Comparison of ENCODE assay signal across 8 cellular contexts in genomic region chr3:167684389-167684993, GRCh38. TPM values are rescaled to one million over a fixed set of nuclear protein-coding genes. Genes with fewer than 3 reads are reported as not detected.
A peak's percentile ranks its signal among the peaks of the same experiment; 100 is the strongest.
DNase-seq lines count a peak whose midpoint lies in the region; ATAC-seq and TF ChIP-seq lines count a peak whose summit lies in the region.

No MANE protein-coding gene starts in this region.

- intact Hi-C loops in ovary (cut with DNase I) = no loop called here

- H3K27ac ChIP-seq in ovary = no peak overlapping the region

- TF ChIP-seq CTCF in ovary (IDR thresholded peaks at IDR 0.05) = peak; percentile 30 to 41 (median 34)

- H3K36me3 ChIP-seq in ovary = no peaks in the 10 kb centered on the region

- peak; percentile 93 for DNase-seq in DMS 273 (lab: John Stamatoyannopoulos, UW; ENCODE audit: unreplicated experiment)
- DNase-seq in GM19238 (ENCODE audit: insufficient read length, low spot score) = peak; percentile 1
- peak; percentile 66 for DNase-seq in NCI-H510A treated with DMSO at 0.1 percent for 48 hours (lab: John Stamatoyannopoulos, UW)
- peak; percentile 16 for DNase-seq in activated CD4-positive, alpha-beta T cell treated with anti-CD3 and anti-CD28 coated beads, Interleukin-2, amount 50 U/mL, for 1 hour
- peak; percentile 35 for DNase-seq in fibroblast of the conjunctiva (ENCODE audit: low read depth)
- DNase-seq in ovary = peak in 2 of 5 donors; percentile 7 to 40

- peak; percentile 81 for ATAC-seq in HG03342 (IDR thresholded peaks at IDR 0.05; ENCODE audit: unreplicated experiment)
- no peak for ATAC-seq in HG03039 (IDR thresholded peaks at IDR 0.05; ENCODE audit: unreplicated experiment)

- no peak for TF ChIP-seq EP300 in ovary (IDR thresholded peaks at IDR 0.05)

- no peak for TF ChIP-seq POLR2A in ovary (IDR thresholded peaks at IDR 0.05)

- no peaks in the 10 kb centered on the region for H3K9me3 ChIP-seq in ovary

- no peaks in the 10 kb centered on the region for H3K4me1 ChIP-seq in ovary (ENCODE audit: insufficient read depth)

- no peak overlapping the region for H3K4me3 ChIP-seq in ovary

- H3K27me3 ChIP-seq in ovary = no peaks in the 10 kb centered on the region

RNA-seq across cellular contexts. Expression of gene WDR49, which starts 30.7 kb away (rescaled TPM):
- total RNA-seq in ovary = 10 to 100 TPM in 1 of 7 donors, 1 to 10 TPM in 4, under 1 TPM in 2; 0.83 to 20.6 (median 1.3) TPM
- under 1 TPM; 0.12 TPM for polyA plus RNA-seq in ovary

RNA-seq across cellular contexts. Expression of gene PDCD10, which starts 50.2 kb away (rescaled TPM):
- total RNA-seq in ovary = 10 to 100 TPM; 27.0 to 51.7 (median 35.1) TPM
- polyA plus RNA-seq in ovary = 10 to 100 TPM; 34.3 to 38.3 TPM

RNA-seq across cellular contexts. Expression of gene SERPINI1, which starts 51.0 kb away (rescaled TPM):
- total RNA-seq in ovary = 1 to 10 TPM; 1.8 to 7.7 (median 3.4) TPM
- polyA plus RNA-seq in ovary = 10 to 100 TPM in 1 of 2 donors, 1 to 10 TPM in 1; 6.9 to 11.6 TPM
